12 cellular contexts compared by ENCODE assay signal in genomic region chr17:43176119-43176570, GRCh38. TPM values are rescaled to one million over a fixed set of nuclear protein-coding genes. Genes with fewer than 3 reads are reported as not detected.
DNase-seq lines count a peak whose midpoint lies in the region; TF ChIP-seq lines count a peak whose summit lies in the region.
"Had no signal": no experiment of that assay in that cellular context is flagged by ENCODE, and none has a peak within 500 bp of the region (broad histone marks: within the 10 kb centered on the region; RNA-seq: fewer than 3 reads in every experiment).

No MANE protein-coding gene starts in this region.

- peaks cover 3% of the 10 kb centered on the region; the same call in 1 of the 2 replicates for H3K36me3 ChIP-seq in SU-DHL-6 (ENCODE audit: low read length)
- H3K36me3 ChIP-seq in MG63 = peaks cover 39% of the 10 kb centered on the region

- intact Hi-C loops in Calu3 (cut with micrococcal nuclease; ENCODE audit: unreplicated experiment) = no loop called here

- H3K27me3 Mint-ChIP-seq in Calu3 (ENCODE audit: unreplicated experiment) (no peaks in the 10 kb centered on the region), endothelial cell (ENCODE audit: unreplicated experiment) (no peaks in the 10 kb centered on the region), progenitor cell of endocrine pancreas (no peaks in the 10 kb centered on the region), nephron progenitor cell (ENCODE audit: low read depth, poor library complexity) (no peaks in the 10 kb centered on the region)

- no peaks in the 10 kb centered on the region for H4K20me1 ChIP-seq in SU-DHL-6 (ENCODE audit: low read depth, low read length)

- H3K27me3 ChIP-seq in SU-DHL-6 (ENCODE audit: low read length) (no peaks in the 10 kb centered on the region), MG63 (no peaks in the 10 kb centered on the region)

- CTCF ChIA-PET in Calu3 (lab: Charles Lee) = interaction anchor here (1.0 kb wide), 2 partner anchors 25 to 47 kb away, joined by 4 to 5 read pairs; no protein-coding TSS in a partner anchor

- 0 out of 2 replicates have a peak, but pooled peaks cover 4% of the 10 kb centered on the region for H3K79me2 ChIP-seq in SU-DHL-6 (ENCODE audit: insufficient read depth, low read length)

- H3K27ac Mint-ChIP-seq in Calu3 (ENCODE audit: unreplicated experiment) (peak overlapping the region; percentile 93), endothelial cell (ENCODE audit: unreplicated experiment) (peak overlapping the region; percentile 84), progenitor cell of endocrine pancreas (peak overlapping the region; percentile 89), nephron progenitor cell (no peak overlapping the region)

- 0 out of 2 replicates have a peak overlapping the region, but pooled peaks have one; percentile 3 for H3K27ac ChIP-seq in SU-DHL-6 (ENCODE audit: low read depth, low read length)

- H3F3A ChIP-seq in SU-DHL-6 (ENCODE audit: insufficient read depth) = peaks cover 10% of the 10 kb centered on the region; the same call in 1 of the 2 replicates

- H3K4me3 ChIP-seq in SU-DHL-6 (ENCODE audit: insufficient read depth, low read length, poor library complexity, severe bottlenecking) (no peak overlapping the region), MG63 (no peak overlapping the region)

- peak overlapping the region; percentile 69 for H3K4me3 Mint-ChIP-seq in Calu3 (ENCODE audit: low read depth, unreplicated experiment)
- H3K4me3 Mint-ChIP-seq in endothelial cell (ENCODE audit: unreplicated experiment) = no peak overlapping the region
- H3K4me3 Mint-ChIP-seq in progenitor cell of endocrine pancreas (ENCODE audit: low read depth) = peak overlapping the region; percentile 17
- H3K4me3 Mint-ChIP-seq in nephron progenitor cell = no peak overlapping the region

- H2AFZ ChIP-seq in SU-DHL-6 (ENCODE audit: low read depth, low read length, severe bottlenecking) = no peak overlapping the region

- H3K9ac ChIP-seq in SU-DHL-6 (ENCODE audit: low read length) = no peak overlapping the region

- DNase-seq in Calu3 = peak; percentile 22
- DNase-seq in endothelial cell (ENCODE audit: low spot score) = no peak
- no peak for DNase-seq in progenitor cell of endocrine pancreas (ENCODE audit: low spot score, unreplicated experiment)
- no peak for DNase-seq in nephron progenitor cell
- no peak for DNase-seq in MG63
- no peak for DNase-seq in effector CD8-positive, alpha-beta T cell (lab: John Stamatoyannopoulos, UW)
- DNase-seq in DMS114 treated with DMSO at 0.1 percent for 48 hours (lab: John Stamatoyannopoulos, UW; ENCODE audit: unreplicated experiment) = no peak
- DNase-seq: activated effector memory CD4-positive, alpha-beta T cell treated with Interleukin-2 at 50 U/mL for 16 hours; DMS 273 treated with DMSO at 0.1 percent for 48 hours; NCI-H524 treated with DMSO at 0.1 percent for 48 hours; stimulated activated CD8-positive, alpha-beta memory T cell treated with anti-CD3 and anti-CD28 coated beads, Interleukin-4, amount 100 ng/mL, for 48 hours had no signal

- no TSS peak for BruUV-seq in Calu3 (replicated peaks; lab: Mats Ljungman, UMichigan)

- H3K4me2 ChIP-seq in SU-DHL-6 (ENCODE audit: low read depth, low read length, poor library complexity, severe bottlenecking) = no peak overlapping the region

- peaks cover 51% of the 10 kb centered on the region for H3K36me3 Mint-ChIP-seq in Calu3 (ENCODE audit: insufficient read depth, unreplicated experiment)
- H3K36me3 Mint-ChIP-seq in endothelial cell (ENCODE audit: low read depth, unreplicated experiment) = peaks cover 11% of the 10 kb centered on the region
- peaks cover 11% of the 10 kb centered on the region for H3K36me3 Mint-ChIP-seq in progenitor cell of endocrine pancreas (ENCODE audit: insufficient read depth)
- peaks cover 36% of the 10 kb centered on the region for H3K36me3 Mint-ChIP-seq in nephron progenitor cell (ENCODE audit: low read depth)

- H3K9me3 Mint-ChIP-seq in Calu3 (ENCODE audit: low read depth, unreplicated experiment) (no peaks in the 10 kb centered on the region), endothelial cell (ENCODE audit: unreplicated experiment) (no peaks in the 10 kb centered on the region), progenitor cell of endocrine pancreas (ENCODE audit: low read depth) (no peaks in the 10 kb centered on the region), nephron progenitor cell (no peaks in the 10 kb centered on the region)

- no peaks in the 10 kb centered on the region for H3K9me2 ChIP-seq in SU-DHL-6 (replicated peaks; ENCODE audit: insufficient read depth, low read length)

- TF ChIP-seq CTCF in Calu3 (IDR thresholded peaks at IDR 0.05; ENCODE audit: unreplicated experiment) (no peak), SU-DHL-6 (IDR thresholded peaks at IDR 0.05; ENCODE audit: insufficient read depth, low read length, poor library complexity, severe bottlenecking) (no peak), endothelial cell (IDR thresholded peaks at IDR 0.05; ENCODE audit: unreplicated experiment) (no peak), progenitor cell of endocrine pancreas (IDR thresholded peaks at IDR 0.05; ENCODE audit: unreplicated experiment) (no peak), nephron progenitor cell (IDR thresholded peaks at IDR 0.05) (no peak)

- no peaks in the 10 kb centered on the region for H3K9me3 ChIP-seq in SU-DHL-6 (ENCODE audit: insufficient read depth, low read length)
- no peaks in the 10 kb centered on the region for H3K9me3 ChIP-seq in MG63

- peaks cover 24% of the 10 kb centered on the region for H3K4me1 Mint-ChIP-seq in Calu3 (ENCODE audit: low read depth, unreplicated experiment)
- H3K4me1 Mint-ChIP-seq in endothelial cell (ENCODE audit: unreplicated experiment) = peaks cover 30% of the 10 kb centered on the region
- H3K4me1 Mint-ChIP-seq in progenitor cell of endocrine pancreas (ENCODE audit: low read depth) = peaks cover 26% of the 10 kb centered on the region
- peaks cover 14% of the 10 kb centered on the region for H3K4me1 Mint-ChIP-seq in nephron progenitor cell

RNA-seq across cellular contexts. Expression of gene NBR1, which starts 5.1 kb away (rescaled TPM):
- total RNA-seq in Calu3 (2022) (89.0 and 101 TPM in 2 replicates), endothelial cell (ENCODE audit: unreplicated experiment) (74.9 TPM), progenitor cell of endocrine pancreas (54.8 and 59.5 TPM in 2 replicates)
- 78.8 and 81.8 TPM in 2 replicates for total RNA-seq in MG63 (2014; rRNA removed; shearing (Covaris generic); ENCODE audit: low replicate concordance)

RNA-seq across cellular contexts. Expression of gene TMEM106A, which starts 35.5 kb away (rescaled TPM):
- total RNA-seq in Calu3 (2022) (3.4 and 5.2 TPM in 2 replicates), endothelial cell (ENCODE audit: unreplicated experiment) (14.4 TPM), progenitor cell of endocrine pancreas (5.1 and 8.6 TPM in 2 replicates)
- 0.10 and 0.99 TPM in 2 replicates for total RNA-seq in MG63 (2014; rRNA removed; shearing (Covaris generic); ENCODE audit: low replicate concordance)

RNA-seq across cellular contexts. Expression of gene BRCA1, which starts 51.0 kb away (rescaled TPM):
- 62.7 and 67.1 TPM in 2 replicates for total RNA-seq in Calu3 (2022)
- 8.7 TPM for total RNA-seq in endothelial cell (ENCODE audit: unreplicated experiment)
- total RNA-seq in progenitor cell of endocrine pancreas = 27.7 and 34.2 TPM in 2 replicates
- total RNA-seq in MG63 (2014; rRNA removed; shearing (Covaris generic); ENCODE audit: low replicate concordance) = 30.8 and 33.9 TPM in 2 replicates

RNA-seq across cellular contexts. Expression of gene CCDC200, which starts 52.3 kb away (rescaled TPM):
- total RNA-seq in Calu3 (2022) = not detected in 2 replicates
- total RNA-seq in endothelial cell (ENCODE audit: unreplicated experiment) = not detected
- not detected in 2 replicates for total RNA-seq in progenitor cell of endocrine pancreas
- total RNA-seq in MG63 (2014; rRNA removed; shearing (Covaris generic); ENCODE audit: low replicate concordance) = not detected in 2 replicates

RNA-seq across cellular contexts. Expression of gene RNU2-1, which starts 57.6 kb away (rescaled TPM):
- total RNA-seq in Calu3 (2022) (5,045 and 5,662 TPM in 2 replicates), endothelial cell (ENCODE audit: unreplicated experiment) (10,056 TPM), progenitor cell of endocrine pancreas (7,084 and 7,668 TPM in 2 replicates)
- total RNA-seq in MG63 (2014; rRNA removed; shearing (Covaris generic); ENCODE audit: low replicate concordance) = not detected in 2 replicates

Comparison
In these comparisons a context has a peak if more than half of its experiments do, and no peak if none do; other contexts are left out.
1. H3K4me3 Mint-ChIP-seq: peak in Calu3 (single experiment) and progenitor cell of endocrine pancreas (single experiment); none in endothelial cell (single experiment) and nephron progenitor cell (single experiment).